In genomic region chr4:15002659-15003440, GRCh38 we compare ENCODE assay signal across 8 cellular contexts. TPM values are rescaled to one million over a fixed set of nuclear protein-coding genes. Genes with fewer than 3 reads are reported as not detected.
A peak's percentile ranks its signal among the peaks of the same experiment; 100 is the strongest.
DNase-seq lines count a peak whose midpoint lies in the region; ATAC-seq and TF ChIP-seq lines count a peak whose summit lies in the region.

No MANE protein-coding gene starts in this region.

- DNase-seq in NCI-H146 treated with DMSO at 0.1 percent for 48 hours (lab: John Stamatoyannopoulos, UW; ENCODE audit: unreplicated experiment) (peak; percentile 78), MCF 10A (ENCODE audit: unreplicated experiment) (peak; percentile 66), iPS-NIHi11 (ENCODE audit: low spot score) (peak; percentile 46), smooth muscle cell (lab: John Stamatoyannopoulos, UW; ENCODE audit: unreplicated experiment) (peak; percentile 76), NCI-H128 (lab: John Stamatoyannopoulos, UW; ENCODE audit: unreplicated experiment) (no peak)

- peak overlapping the region; percentile 94 for H3K9ac ChIP-seq in smooth muscle cell (ENCODE audit: low read depth)

- H3K36me3 Mint-ChIP-seq in MCF 10A (ENCODE audit: insufficient read depth, unreplicated experiment), result peaks cover 2% of the 10 kb centered on the region

- H3K36me3 ChIP-seq in smooth muscle cell (ENCODE audit: low read depth), result peaks cover 2% of the 10 kb centered on the region

- peaks cover 7% of the 10 kb centered on the region for H3K4me1 Mint-ChIP-seq in MCF 10A (ENCODE audit: insufficient read depth, unreplicated experiment)

- peak overlapping the region; percentile 95 for H3K27ac Mint-ChIP-seq in MCF 10A (ENCODE audit: low read depth, unreplicated experiment)

- CTCF ChIA-PET in MCF 10A (lab: Yijun Ruan, JAX), result interaction anchor here (0.6 to 0.7 kb wide), 2 partner anchors 159 to 1099 kb away, joined by 3 read pairs; no protein-coding TSS in a partner anchor

- H3K4me2 ChIP-seq in smooth muscle cell, result peak overlapping the region; percentile 95

- H3K4me3 Mint-ChIP-seq in MCF 10A (ENCODE audit: unreplicated experiment), result peak overlapping the region; percentile 89

- peaks cover 12% of the 10 kb centered on the region for H3K4me1 ChIP-seq in smooth muscle cell (ENCODE audit: low read depth)

- peaks cover 40% of the 10 kb centered on the region for H4K20me1 ChIP-seq in smooth muscle cell (ENCODE audit: low read depth)

- no peaks in the 10 kb centered on the region for H3K27me3 ChIP-seq in smooth muscle cell (ENCODE audit: low read depth)

- POLR2A ChIA-PET in MCF 10A (lab: Yijun Ruan, JAX), result interaction anchor here (0.6 to 3.1 kb wide), 32 partner anchors 10 to 1375 kb away, joined by 3 to 17 read pairs (median 3); partner anchors contain the start of gene BOD1L1

- H3K27me3 Mint-ChIP-seq in MCF 10A (ENCODE audit: insufficient read depth, unreplicated experiment), result no peaks in the 10 kb centered on the region

- WGBS in smooth muscle cell (ENCODE audit: low lambda C conversion rate), result under 1% methylated on average over 33 of the region's 81 CpGs

- no TSS peak for BruUV-seq in MCF 10A (replicated peaks; lab: Mats Ljungman, UMichigan)

- H3K9me3 ChIP-seq in smooth muscle cell (replicated peaks; ENCODE audit: low read depth), result no peaks in the 10 kb centered on the region

- H3K4me3 ChIP-seq in smooth muscle cell, result peak overlapping the region; percentile 91

- intact Hi-C loops in MCF 10A (cut with micrococcal nuclease), result loop anchor here (1.0 to 10.0 kb wide), 11 partner anchors 86 to 1378 kb away; partner anchors contain the start of gene BOD1L1

- peaks cover 5% of the 10 kb centered on the region for H3F3A ChIP-seq in smooth muscle cell (ENCODE audit: low read depth)

- peaks cover 39% of the 10 kb centered on the region for H3K79me2 ChIP-seq in smooth muscle cell (ENCODE audit: low read depth)

- TF ChIP-seq CTCF in VCaP (conservative IDR thresholded peaks at IDR 0.05) (no peak), MCF 10A (IDR thresholded peaks at IDR 0.05; ENCODE audit: unreplicated experiment) (no peak), smooth muscle cell (IDR thresholded peaks at IDR 0.05; ENCODE audit: borderline replicate concordance, insufficient read depth, poor library complexity, severe bottlenecking) (no peak)

- no peaks in the 10 kb centered on the region for H3K9me3 Mint-ChIP-seq in MCF 10A (ENCODE audit: unreplicated experiment)

- H2AFZ ChIP-seq in smooth muscle cell (ENCODE audit: low read depth), result peak overlapping the region; percentile 20

- H3K27ac ChIP-seq in VCaP (peak overlapping the region; percentile 90), smooth muscle cell (ENCODE audit: low read depth) (peak overlapping the region; percentile 98)

- peak; percentile 29 for ATAC-seq in GM18498 (IDR thresholded peaks at IDR 0.05; ENCODE audit: unreplicated experiment)
- ATAC-seq in HG02759 (IDR thresholded peaks at IDR 0.05; ENCODE audit: unreplicated experiment), result peak; percentile 23

RNA-seq across cellular contexts. Expression of gene CPEB2, which starts 0.6 kb away (rescaled TPM):
- 13.8 and 21.8 TPM in 2 replicates for total RNA-seq in MCF 10A (2022)
- 30.9 and 35.4 TPM in 2 replicates for total RNA-seq in smooth muscle cell
- polyA plus RNA-seq in smooth muscle cell, result 5.8 and 7.6 TPM in 2 replicates
